In the genomic region with DNA sequence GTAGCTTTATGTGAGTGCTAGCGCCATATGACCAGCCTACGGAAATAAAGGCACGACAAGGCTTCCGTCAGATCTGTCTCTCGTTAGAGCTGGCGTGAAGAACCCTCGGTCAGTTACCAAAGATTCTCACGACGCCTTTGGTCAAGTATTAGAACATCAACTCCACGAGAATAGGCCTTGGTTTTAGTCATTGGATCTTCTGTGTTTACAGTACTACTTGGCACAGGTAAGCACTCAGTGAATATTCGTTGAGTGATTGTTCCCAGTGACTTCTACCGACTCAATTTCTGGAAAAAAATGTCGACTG, we compare ENCODE assay signal across 8 cellular contexts. TPM values are rescaled to one million over a fixed set of nuclear protein-coding genes. Genes with fewer than 3 reads are reported as not detected.
DNase-seq lines count a peak whose midpoint lies in the region; ATAC-seq, FAIRE-seq and TF ChIP-seq lines count a peak whose summit lies in the region.

No MANE protein-coding gene starts in this region.

- no peak for FAIRE-seq in GM12878 (lab: Jason Lieb, UNC)

- BruUV-seq in GM12878 (replicated peaks; lab: Mats Ljungman, UMichigan) = TSS peak; percentile 84

- peaks cover 56% of the 10 kb centered on the region for H3K4me1 Mint-ChIP-seq in CD8-positive, alpha-beta T cell (ENCODE audit: low read depth)

- intact Hi-C loops in CD8-positive, alpha-beta T cell (cut with DNase I, micrococcal nuclease) = loop anchor here (1.0 to 5.0 kb wide), 19 partner anchors 61 to 703 kb away; partner anchors contain the start of genes FAM133B (in 2 of the 2), GATAD1 (in 2 of the 2), MTERF1 (in 2 of the 2) and VPS50 (in 2 of the 2)
- intact Hi-C loops in GM12878 (cut with micrococcal nuclease; ENCODE audit: unreplicated experiment) = no loop called here

- WGBS in GM12878 (ENCODE audit: insufficient coverage, insufficient replicate concordance, low lambda C conversion rate, missing lambda C conversion rate) = 2% methylated on average over 13 of the region's 13 CpGs

- H3K9ac ChIP-seq in GM12878 (ENCODE audit: control insufficient read depth, insufficient read depth, low read length) = peak overlapping the region; percentile 81

- peaks cover 48% of the 10 kb centered on the region for H3K36me3 Mint-ChIP-seq in CD8-positive, alpha-beta T cell

- TF ChIP-seq CTCF in CD8-positive, alpha-beta T cell (IDR thresholded peaks at IDR 0.05) = no peak
- TF ChIP-seq CTCF in GM12878 (IDR thresholded peaks at IDR 0.05 in 2 of 3, conservative IDR thresholded peaks at IDR 0.05 in 1 of 3; ENCODE audit: control insufficient read depth in 2 of 3, extremely low read depth in 1 of 3, insufficient read depth in 1 of 3, low read depth in 3 of 3, low read length in 3 of 3) = no peak

- no peaks in the 10 kb centered on the region for H3K9me3 ChIP-seq in CD8-positive, alpha-beta T cell (ENCODE audit: low read length)
- H3K9me3 ChIP-seq in GM12878 (replicated peaks; ENCODE audit: control insufficient read depth, insufficient read depth, low read length) (no peaks in the 10 kb centered on the region), mononuclear cell (ENCODE audit: low read depth, low read length) (no peaks in the 10 kb centered on the region)

- peak overlapping the region; percentile 91 for H3K27ac ChIP-seq in CD8-positive, alpha-beta T cell (ENCODE audit: low read depth, low read length)
- peak overlapping the region; percentile 85 for H3K27ac ChIP-seq in GM12878 (ENCODE audit: control insufficient read depth, insufficient read depth)

- peaks cover 25% of the 10 kb centered on the region for H3K79me2 ChIP-seq in GM12878 (ENCODE audit: control insufficient read depth, insufficient read depth, low read length)

- peak overlapping the region; percentile 98 for H3K27ac Mint-ChIP-seq in CD8-positive, alpha-beta T cell

- peaks cover 22% of the 10 kb centered on the region for H3K4me1 ChIP-seq in CD8-positive, alpha-beta T cell (ENCODE audit: insufficient read depth, low read length)
- no peaks in the 10 kb centered on the region for H3K4me1 ChIP-seq in GM12878 (ENCODE audit: control insufficient read depth, insufficient read depth, low read length)
- H3K4me1 ChIP-seq in mononuclear cell (ENCODE audit: insufficient read depth, low read length) = peaks cover 16% of the 10 kb centered on the region

- no peaks in the 10 kb centered on the region for H3K9me3 Mint-ChIP-seq in CD8-positive, alpha-beta T cell

- RAD21 ChIA-PET in GM12878 (lab: Charles Lee; ENCODE audit: unreplicated experiment) = interaction anchor here (0.6 to 1.6 kb wide), 17 partner anchors 11 to 703 kb away, joined by 3 to 8 read pairs (median 3); partner anchors contain the start of genes AKAP9, ANKIB1, CDK6 and GATAD1

- H3K27me3 Mint-ChIP-seq in CD8-positive, alpha-beta T cell (ENCODE audit: low read depth) = no peaks in the 10 kb centered on the region

- peak overlapping the region; percentile 91 for H3K4me3 Mint-ChIP-seq in CD8-positive, alpha-beta T cell

- peak overlapping the region; percentile 94 for H2AFZ ChIP-seq in GM12878 (ENCODE audit: control insufficient read depth, low read depth, low read length)

- POLR2A ChIA-PET in CD8-positive, alpha-beta T cell (lab: Charles Lee) = interaction anchor here (0.6 to 3.1 kb wide), 21 partner anchors 10 to 703 kb away, joined by 3 to 22 read pairs (median 4); partner anchors contain the start of genes AKAP9, ANKIB1, CDK6 and CYP51A1
- POLR2A ChIA-PET in GM12878 (lab: Charles Lee) = interaction anchor here (0.5 to 1.4 kb wide), 8 partner anchors 11 to 832 kb away, joined by 3 to 5 read pairs (median 5); partner anchors contain the start of genes ANKIB1, CYP51A1 and KRIT1

- no peak for DNase-seq in CD8-positive, alpha-beta T cell
- no peak for DNase-seq in GM12878 (ENCODE audit: low read depth, low spot score)
- DNase-seq in midbrain (lab: John Stamatoyannopoulos, UW) = no peak

- no peaks in the 10 kb centered on the region for H3K27me3 ChIP-seq in CD8-positive, alpha-beta T cell (ENCODE audit: insufficient read depth, low read length)
- H3K27me3 ChIP-seq in GM12878 (replicated peaks in 1 of 2; ENCODE audit: control insufficient read depth in 2 of 2, insufficient read depth in 2 of 2, low read length in 1 of 2) (no peaks in the 10 kb centered on the region), mononuclear cell (ENCODE audit: insufficient read depth, low read length) (no peaks in the 10 kb centered on the region)

- H3K4me2 ChIP-seq in GM12878 (ENCODE audit: control insufficient read depth, insufficient read depth) = peak overlapping the region; percentile 52

- TF ChIP-seq POLR2A in GM12878 (IDR thresholded peaks at IDR 0.05; ENCODE audit: low read depth, low read length) = no peak

- no peaks in the 10 kb centered on the region for H4K20me1 ChIP-seq in GM12878 (ENCODE audit: control insufficient read depth, insufficient read depth)

- no peak for TF ChIP-seq RAD21 in GM12878 (IDR thresholded peaks at IDR 0.05; ENCODE audit: insufficient read depth, low read depth, low read length)

- no peak for TF ChIP-seq EP300 in GM12878 (IDR thresholded peaks at IDR 0.05; ENCODE audit: borderline replicate concordance in 1 of 2, control insufficient read depth in 1 of 2, low read depth in 2 of 2, low read length in 2 of 2)

- CTCF ChIA-PET in CD8-positive, alpha-beta T cell (lab: Charles Lee) = interaction anchor here (0.7 to 1.4 kb wide), 3 partner anchors 11 to 82 kb away, joined by 3 to 7 read pairs (median 4); partner anchors contain the start of gene GATAD1
- CTCF ChIA-PET in GM12878 (lab: Yijun Ruan, JAX) = interaction anchor here (0.7 to 1.8 kb wide), 19 partner anchors 27 to 648 kb away, joined by 3 to 8 read pairs (median 3); partner anchors contain the start of genes FAM133B and MTERF1

- SMC1A ChIA-PET in GM12878 (lab: Charles Lee; ENCODE audit: uncharacterized antibody, unreplicated experiment) = interaction anchor here (0.7 to 1.0 kb wide), 7 partner anchors 31 to 703 kb away, joined by 3 to 4 read pairs (median 3); partner anchors contain the start of gene VPS50

- ATAC-seq in CD8-positive, alpha-beta T cell = no peak
- ATAC-seq in HG02885 (IDR thresholded peaks at IDR 0.05; ENCODE audit: poor library complexity, unreplicated experiment) (peak; percentile 2), GM12878 (peak; percentile 2), HG03280 (IDR thresholded peaks at IDR 0.05; ENCODE audit: unreplicated experiment) (no peak), HG03175 (IDR thresholded peaks at IDR 0.05; ENCODE audit: unreplicated experiment) (no peak), HG02678 (IDR thresholded peaks at IDR 0.05; ENCODE audit: unreplicated experiment) (no peak)

- peak overlapping the region; percentile 79 for H3K4me3 ChIP-seq in CD8-positive, alpha-beta T cell (ENCODE audit: low read depth, low read length)
- H3K4me3 ChIP-seq in GM12878 = peak overlapping the region; percentile 94
- peak overlapping the region; percentile 80 for H3K4me3 ChIP-seq in mononuclear cell (ENCODE audit: low read length)

- H3K36me3 ChIP-seq in CD8-positive, alpha-beta T cell (ENCODE audit: insufficient read depth, low read length) = peaks cover 27% of the 10 kb centered on the region
- H3K36me3 ChIP-seq in GM12878 (ENCODE audit: control insufficient read depth in 2 of 2, insufficient read depth in 2 of 2, low read length in 1 of 2) = peaks cover 0 to 9% of the 10 kb centered on the region in 2 experiments; a peak in 2 of 4 replicates

- in situ Hi-C loops in GM12878 (cut with MboI) = no loop called here

RNA-seq across cellular contexts. Expression of gene RBM48, which starts 0.3 kb away (rescaled TPM):
- total RNA-seq in CD8-positive, alpha-beta T cell = 10 to 100 TPM; 52.7 to 54.6 TPM
- 28.8 and 36.2 TPM in 2 replicates for total RNA-seq in GM12878 (2013; cell fraction: nucleolus; rRNA removed)
- total RNA-seq in GM12878 (2014; rRNA removed) = 10.2 and 10.8 TPM in 2 replicates
- total RNA-seq in GM12878 (2014; rRNA removed; fragmentation: Illumina TruSeq; extraction: Trizol) = 11.1 and 11.2 TPM in 2 replicates
- total RNA-seq in GM12878 (2021) = 8.5 and 8.6 TPM in 2 replicates
- 7.4 TPM for polyA plus RNA-seq in GM12878 (2011; ENCODE audit: low read depth)
- polyA plus RNA-seq in GM12878 (2011; rRNA removed) = 9.7 and 13.0 TPM in 2 replicates
- polyA plus RNA-seq in GM12878 (2011; cell fraction: cytosol; rRNA removed) = 5.2 and 7.1 TPM in 2 replicates
- 6.5 and 9.4 TPM in 2 replicates for polyA plus RNA-seq in GM12878 (2011; cell fraction: nucleus; rRNA removed)
- polyA plus RNA-seq in GM12878 (2012) = 8.0 and 8.6 TPM in 2 replicates
- 13.9 and 16.7 TPM in 2 replicates for polyA plus RNA-seq in GM12878 (2014; fragmentation: Illumina TruSeq; extraction: Trizol)
- polyA plus RNA-seq in GM12878 (2014; fragmentation: Nextera tagmentation; extraction: Ambion mirVana) = 10 to 100 TPM; 12.0 to 14.7 TPM
- 8.9 and 10.7 TPM in 2 replicates for polyA plus RNA-seq in GM12878 (2014; rRNA removed)
- 10 to 100 TPM; 12.8 to 14.3 TPM for polyA plus RNA-seq in GM12878 (2016; fragmentation: Nextera tagmentation; extraction: Ambion mirVana)
- 11.4 and 11.7 TPM in 2 replicates for polyA minus RNA-seq in GM12878 (2011; rRNA and poly(A)+ RNA removed)
- polyA minus RNA-seq in GM12878 (2011; cell fraction: cytosol; rRNA and poly(A)+ RNA removed) = 3.4 and 4.7 TPM in 2 replicates
- 10.4 and 18.7 TPM in 2 replicates for polyA minus RNA-seq in GM12878 (2011; cell fraction: nucleus; rRNA and poly(A)+ RNA removed)
- 36.3 TPM for total RNA-seq in mononuclear cell

RNA-seq across cellular contexts. Expression of gene PEX1, which starts 0.6 kb away (rescaled TPM):
- total RNA-seq in CD8-positive, alpha-beta T cell = 10 to 100 TPM; 17.8 to 18.1 TPM
- 60.9 and 66.0 TPM in 2 replicates for total RNA-seq in GM12878 (2013; cell fraction: nucleolus; rRNA removed)
- total RNA-seq in GM12878 (2014; rRNA removed) (14.7 and 15.3 TPM in 2 replicates), GM12878 (2014; rRNA removed; fragmentation: Illumina TruSeq; extraction: Trizol) (17.8 and 20.3 TPM in 2 replicates), GM12878 (2021) (10.3 and 10.6 TPM in 2 replicates), mononuclear cell (31.6 TPM)
- polyA plus RNA-seq in GM12878 (2011; ENCODE audit: low read depth) = 6.5 TPM
- polyA plus RNA-seq in GM12878 (2011; rRNA removed) (22.9 and 35.3 TPM in 2 replicates), GM12878 (2014; fragmentation: Illumina TruSeq; extraction: Trizol) (19.5 and 24.1 TPM in 2 replicates), GM12878 (2014; fragmentation: Nextera tagmentation; extraction: Ambion mirVana) (1 to 10 TPM; 6.7 to 6.8 TPM), GM12878 (2014; rRNA removed) (12.2 and 16.1 TPM in 2 replicates), GM12878 (2016; fragmentation: Nextera tagmentation; extraction: Ambion mirVana) (10 to 100 TPM; 14.3 to 17.7 TPM)
- polyA plus RNA-seq in GM12878 (2011; cell fraction: cytosol; rRNA removed) = 7.2 and 8.3 TPM in 2 replicates
- polyA plus RNA-seq in GM12878 (2011; cell fraction: nucleus; rRNA removed) = 39.0 and 41.4 TPM in 2 replicates
- 8.7 and 10.4 TPM in 2 replicates for polyA plus RNA-seq in GM12878 (2012)
- polyA minus RNA-seq in GM12878 (2011; rRNA and poly(A)+ RNA removed) = 12.0 and 15.0 TPM in 2 replicates
- polyA minus RNA-seq in GM12878 (2011; cell fraction: cytosol; rRNA and poly(A)+ RNA removed) = 4.1 and 5.3 TPM in 2 replicates
- 17.2 and 18.6 TPM in 2 replicates for polyA minus RNA-seq in GM12878 (2011; cell fraction: nucleus; rRNA and poly(A)+ RNA removed)

RNA-seq across cellular contexts. Expression of gene ERVW-1, which starts 51.2 kb away (rescaled TPM):
- total RNA-seq in CD8-positive, alpha-beta T cell = not detected
- total RNA-seq in GM12878 (2013; cell fraction: nucleolus; rRNA removed) = not detected in 2 replicates
- total RNA-seq in GM12878 (2014; rRNA removed) (not detected in 2 replicates), GM12878 (2014; rRNA removed; fragmentation: Illumina TruSeq; extraction: Trizol) (not detected in 2 replicates), GM12878 (2021) (not detected in 2 replicates), mononuclear cell (not detected)
- not detected for polyA plus RNA-seq in GM12878 (2011; ENCODE audit: low read depth)
- polyA plus RNA-seq in GM12878 (2011; rRNA removed) (not detected in 2 replicates), GM12878 (2014; fragmentation: Illumina TruSeq; extraction: Trizol) (not detected in 2 replicates), GM12878 (2014; fragmentation: Nextera tagmentation; extraction: Ambion mirVana) (not detected), GM12878 (2014; rRNA removed) (not detected in 2 replicates), GM12878 (2016; fragmentation: Nextera tagmentation; extraction: Ambion mirVana) (under 1 TPM in 1 of 2 experiments, not detected in 1; 0.05 TPM)
- not detected in 2 replicates for polyA plus RNA-seq in GM12878 (2011; cell fraction: cytosol; rRNA removed)
- polyA plus RNA-seq in GM12878 (2011; cell fraction: nucleus; rRNA removed) = not detected in 2 replicates
- polyA plus RNA-seq in GM12878 (2012) = 0.21 and 0.39 TPM in 2 replicates
- not detected in 2 replicates for polyA minus RNA-seq in GM12878 (2011; rRNA and poly(A)+ RNA removed)
- not detected in 2 replicates for polyA minus RNA-seq in GM12878 (2011; cell fraction: cytosol; rRNA and poly(A)+ RNA removed)
- not detected in 2 replicates for polyA minus RNA-seq in GM12878 (2011; cell fraction: nucleus; rRNA and poly(A)+ RNA removed)

Comparison
In these comparisons a context has a peak if more than half of its experiments do, and no peak if none do; other contexts are left out.
1. ATAC-seq: peak in HG02885 (single experiment) and GM12878 (single experiment); none in CD8-positive, alpha-beta T cell (single experiment), HG03280 (single experiment), HG03175 (single experiment) and HG02678 (single experiment).
2. Peak in every context shown above with its lines, with median percentiles within 50 percentile points of each other: H3K4me3 ChIP-seq.